Comparison of ENCODE assay signal across 20 cellular contexts in genomic region chr1:217919683-217920502, GRCh38.
DNase-seq lines count a peak whose midpoint lies in the region; ATAC-seq and TF ChIP-seq lines count a peak whose summit lies in the region.
"Had no signal": no experiment of that assay in that cellular context is flagged by ENCODE, and none has a peak within 500 bp of the region (broad histone marks: within the 10 kb centered on the region; RNA-seq: fewer than 3 reads in every experiment).

No MANE protein-coding gene starts in this region.

- H2BK5ac ChIP-seq in neuronal stem cell (ENCODE audit: low read length), result no peak overlapping the region

- no peak overlapping the region for H3K4ac ChIP-seq in neuronal stem cell (ENCODE audit: low read length)

- H2BK15ac ChIP-seq in neuronal stem cell (ENCODE audit: low read length), result peak overlapping the region; percentile 19

- H3K18ac ChIP-seq in neuronal stem cell (ENCODE audit: low read length), result no peak overlapping the region

- no peak overlapping the region for H3K23ac ChIP-seq in neuronal stem cell (ENCODE audit: low read depth, low read length, poor library complexity)

- peaks cover 27% of the 10 kb centered on the region for H3K4me1 Mint-ChIP-seq in brain
- H3K4me1 Mint-ChIP-seq: CD4-positive, CD25-positive, alpha-beta regulatory T cell; stimulated activated effector memory CD8-positive, alpha-beta T cell treated with anti-CD3 and anti-CD28 coated beads, Interleukin-12 subunit alpha, Interleukin-12 subunit beta, amount 100 ng/mL, for 72 hours had no signal

- H3K4me3 ChIP-seq in right cardiac atrium (ENCODE audit: low read length), result no peak overlapping the region
- no peak overlapping the region for H3K4me3 ChIP-seq in heart right ventricle
- H3K4me3 ChIP-seq in neuronal stem cell (ENCODE audit: low read length in 2 of 2), result no peak overlapping the region
- H3K4me3 ChIP-seq in esophagus squamous epithelium, result no peak overlapping the region
- H3K4me3 ChIP-seq: A549, body of pancreas, coronary artery, pancreas, transverse colon had no signal

- intact Hi-C loops in right cardiac atrium (cut with DNase I), result no loop called here
- intact Hi-C loops in heart right ventricle (cut with DNase I), result loop anchor here in 1 of 10 donors (10.0 kb wide), 1 partner anchor 55 kb away; no protein-coding TSS in a partner anchor
- intact Hi-C loops in esophagus squamous epithelium (cut with DNase I), result no loop called here

- H4K91ac ChIP-seq in neuronal stem cell (ENCODE audit: low read depth, low read length, poor library complexity), result no peak overlapping the region

- no peak for TF ChIP-seq POLR2A in esophagus squamous epithelium (IDR thresholded peaks at IDR 0.05)

- H3K36me3 Mint-ChIP-seq in brain, result no peaks in the 10 kb centered on the region
- H3K36me3 Mint-ChIP-seq: CD4-positive, CD25-positive, alpha-beta regulatory T cell; stimulated activated effector memory CD8-positive, alpha-beta T cell treated with anti-CD3 and anti-CD28 coated beads, Interleukin-12 subunit alpha, Interleukin-12 subunit beta, amount 100 ng/mL, for 72 hours had no signal

- no peak overlapping the region for H3K9ac ChIP-seq in neuronal stem cell (ENCODE audit: low read depth, low read length, poor library complexity)

- H3K14ac ChIP-seq in neuronal stem cell (ENCODE audit: low read length), result no peak overlapping the region

- TF ChIP-seq CTCF in heart right ventricle (IDR thresholded peaks at IDR 0.05), result no peak
- TF ChIP-seq CTCF in brain (conservative IDR thresholded peaks at IDR 0.05), result no peak
- no peak for TF ChIP-seq CTCF in esophagus squamous epithelium (IDR thresholded peaks at IDR 0.05)

- no peaks in the 10 kb centered on the region for H3K27me3 Mint-ChIP-seq in brain
- H3K27me3 Mint-ChIP-seq: CD4-positive, CD25-positive, alpha-beta regulatory T cell had no signal

- no peak overlapping the region for H3K27ac ChIP-seq in right cardiac atrium (ENCODE audit: low read length)
- H3K27ac ChIP-seq in heart right ventricle, result no peak overlapping the region
- no peak overlapping the region for H3K27ac ChIP-seq in neuronal stem cell (replicated peaks; ENCODE audit: low read length)
- no peak overlapping the region for H3K27ac ChIP-seq in esophagus squamous epithelium
- H3K27ac ChIP-seq: A549, body of pancreas, coronary artery, pancreas, transverse colon had no signal

- 54% methylated on average over 20 of the region's 20 CpGs for WGBS in right cardiac atrium
- WGBS in heart right ventricle, 2 donors, result 59 to 60% methylated on average over 20 of the region's 20 CpGs
- no CpG with 5 or more reads among the region's 20 CpGs for WGBS in neuronal stem cell (ENCODE audit: extremely low coverage in 2 of 2, insufficient read length in 2 of 2, insufficient replicate concordance in 1 of 2), 2 donors
- 56% methylated on average over 20 of the region's 20 CpGs for WGBS in esophagus squamous epithelium, 2 donors

- H2BK12ac ChIP-seq in neuronal stem cell (ENCODE audit: low read length), result no peak overlapping the region

- peak in 2 of 3 donors; percentile 7 to 46 for DNase-seq in right cardiac atrium
- DNase-seq in heart right ventricle, result no peak
- no peak for DNase-seq in neuronal stem cell (ENCODE audit: low spot score)
- DNase-seq in esophagus squamous epithelium (lab: John Stamatoyannopoulos, UW), result no peak
- DNase-seq in H4 (ENCODE audit: low spot score), result no peak
- DNase-seq: activated naive CD4-positive, alpha-beta T cell treated with anti-CD3 and anti-CD28 coated beads for 36 hours; body of pancreas; CD4-positive, CD25-positive, alpha-beta regulatory T cell; foreskin melanocyte; NCI-H2081 treated with DMSO at 0.1 percent for 48 hours; pancreas; transverse colon had no signal

- H3K36me3 ChIP-seq in heart right ventricle (no peaks in the 10 kb centered on the region), neuronal stem cell (replicated peaks in 1 of 2; ENCODE audit: control insufficient read depth in 2 of 2, insufficient read depth in 2 of 2, low read length in 2 of 2) (no peaks in the 10 kb centered on the region), esophagus squamous epithelium (no peaks in the 10 kb centered on the region)
- H3K36me3 ChIP-seq: pancreas, transverse colon had no signal

- peak overlapping the region; percentile 75 for H2AFZ ChIP-seq in neuronal stem cell (ENCODE audit: low read length)

- ATAC-seq in right cardiac atrium, result no peak
- ATAC-seq in heart right ventricle, result no peak
- ATAC-seq in HG03469 (IDR thresholded peaks at IDR 0.05; ENCODE audit: unreplicated experiment), result no peak
- ATAC-seq in GM21737 (IDR thresholded peaks at IDR 0.05; ENCODE audit: unreplicated experiment), result no peak
- ATAC-seq: A549; body of pancreas; left lobe of liver; Panc1; stimulated activated effector memory CD8-positive, alpha-beta T cell treated with anti-CD3 and anti-CD28 coated beads, Interleukin-12 subunit alpha, Interleukin-12 subunit beta, amount 100 ng/mL, for 72 hours had no signal

- no peak overlapping the region for H2BK120ac ChIP-seq in neuronal stem cell (ENCODE audit: low read depth, low read length)

- H3K9me3 Mint-ChIP-seq in brain, result peaks cover 0 to 3% (median 0%) of the 10 kb centered on the region in 5 experiments
- H3K9me3 Mint-ChIP-seq: activated naive CD4-positive, alpha-beta T cell treated with anti-CD3 and anti-CD28 coated beads for 36 hours had no signal

- no peaks in the 10 kb centered on the region for H3K27me3 ChIP-seq in right cardiac atrium (ENCODE audit: control insufficient read depth, insufficient read depth)
- H3K27me3 ChIP-seq in heart right ventricle, result peaks cover 0 to 35% (median 15%) of the 10 kb centered on the region in 7 donors
- peaks cover 0 to 8% (median 0%) of the 10 kb centered on the region in 3 experiments for H3K27me3 ChIP-seq in neuronal stem cell (ENCODE audit: control insufficient read depth in 3 of 3, insufficient read depth in 3 of 3, low read depth in 1 of 3, low read length in 3 of 3)
- peaks cover 0 to 7% (median 0%) of the 10 kb centered on the region in 4 donors for H3K27me3 ChIP-seq in esophagus squamous epithelium
- H3K27me3 ChIP-seq: body of pancreas had no signal

- H3K27ac Mint-ChIP-seq in brain, result peak overlapping the region in 3 of 5 experiments; percentile 45 to 74 (median 71)
- H3K27ac Mint-ChIP-seq: activated naive CD4-positive, alpha-beta T cell treated with anti-CD3 and anti-CD28 coated beads for 36 hours; CD4-positive, CD25-positive, alpha-beta regulatory T cell; stimulated activated effector memory CD8-positive, alpha-beta T cell treated with anti-CD3 and anti-CD28 coated beads, Interleukin-12 subunit alpha, Interleukin-12 subunit beta, amount 100 ng/mL, for 72 hours had no signal

- no peak overlapping the region for H4K8ac ChIP-seq in neuronal stem cell (ENCODE audit: low read depth, low read length)

- H2AK5ac ChIP-seq in neuronal stem cell (ENCODE audit: low read depth, low read length), result no peak overlapping the region

- no peaks in the 10 kb centered on the region for H3K79me1 ChIP-seq in neuronal stem cell (ENCODE audit: low read depth, low read length)

- H3K4me1 ChIP-seq in right cardiac atrium (ENCODE audit: control insufficient read depth, insufficient read depth, low read length) (peaks cover under 1% of the 10 kb centered on the region), heart right ventricle (peaks cover 0 to 2% (median 0%) of the 10 kb centered on the region in 9 donors), neuronal stem cell (ENCODE audit: control insufficient read depth in 2 of 2, insufficient read depth in 1 of 2, low read depth in 1 of 2, low read length in 2 of 2) (peaks cover 0 to 5% of the 10 kb centered on the region in 2 donors), esophagus squamous epithelium (no peaks in the 10 kb centered on the region)
- H3K4me1 ChIP-seq: A549, body of pancreas, pancreas, transverse colon had no signal

- H3K4me3 Mint-ChIP-seq in brain, result peak overlapping the region in 3 of 5 experiments; percentile 10 to 76 (median 36)
- H3K4me3 Mint-ChIP-seq: activated naive CD4-positive, alpha-beta T cell treated with anti-CD3 and anti-CD28 coated beads for 36 hours; CD4-positive, CD25-positive, alpha-beta regulatory T cell; stimulated activated effector memory CD8-positive, alpha-beta T cell treated with anti-CD3 and anti-CD28 coated beads, Interleukin-12 subunit alpha, Interleukin-12 subunit beta, amount 100 ng/mL, for 72 hours had no signal

- H3K4me2 ChIP-seq in neuronal stem cell (ENCODE audit: insufficient read depth, low read length, poor library complexity, severe bottlenecking), result no peak overlapping the region
- H3K4me2 ChIP-seq: A549 had no signal

- H3K9me3 ChIP-seq in right cardiac atrium (ENCODE audit: control insufficient read depth, low read length) (no peaks in the 10 kb centered on the region), heart right ventricle (no peaks in the 10 kb centered on the region), neuronal stem cell (replicated peaks in 1 of 2; ENCODE audit: control insufficient read depth in 2 of 2, insufficient read depth in 1 of 2, low read depth in 1 of 2, low read length in 2 of 2) (no peaks in the 10 kb centered on the region), esophagus squamous epithelium (no peaks in the 10 kb centered on the region)
- H3K9me3 ChIP-seq: A549, body of pancreas, pancreas, transverse colon had no signal

Comparison
In these comparisons a context has a peak if more than half of its experiments do, and no peak if none do; other contexts are left out.
1. DNase-seq: peak in right cardiac atrium (2 of 3); none in heart right ventricle (0 of 2), neuronal stem cell (single experiment), esophagus squamous epithelium (single experiment) and H4 (single experiment).